Comparison of ENCODE assay signal across 2 cellular contexts in the genomic region with DNA sequence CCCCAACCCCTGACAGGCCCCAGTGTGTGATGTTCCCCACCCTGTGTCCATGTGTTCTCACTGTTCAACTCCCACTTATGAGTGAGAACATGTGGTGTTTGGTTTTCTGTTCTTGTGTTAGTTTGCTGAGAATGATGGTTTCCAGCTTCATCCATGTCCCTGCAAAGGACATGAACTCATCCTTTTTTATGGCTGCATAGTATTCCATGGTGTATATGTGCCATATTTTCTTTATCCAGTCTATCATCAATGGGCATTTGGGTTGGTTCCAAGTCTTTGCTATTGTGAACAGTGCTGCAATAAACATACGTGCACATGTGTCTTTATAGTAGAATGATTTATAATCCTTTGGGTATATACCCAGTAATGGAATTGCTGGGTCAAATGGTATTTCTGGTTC. TPM values are rescaled to one million over a fixed set of nuclear protein-coding genes. Genes with fewer than 3 reads are reported as not detected.
"Had no signal": no experiment of that assay in that cellular context is flagged by ENCODE, and none has a peak within 500 bp of the region (broad histone marks: within the 10 kb centered on the region; RNA-seq: fewer than 3 reads in every experiment).

No MANE protein-coding gene starts in this region.

RNA-seq across cellular contexts. Expression of a gene that starts 27.2 kb away (rescaled TPM):
- total RNA-seq: ascending aorta had no signal
- polyA plus RNA-seq: aorta had no signal
